13 cellular contexts compared by ENCODE assay signal in the genomic region with DNA sequence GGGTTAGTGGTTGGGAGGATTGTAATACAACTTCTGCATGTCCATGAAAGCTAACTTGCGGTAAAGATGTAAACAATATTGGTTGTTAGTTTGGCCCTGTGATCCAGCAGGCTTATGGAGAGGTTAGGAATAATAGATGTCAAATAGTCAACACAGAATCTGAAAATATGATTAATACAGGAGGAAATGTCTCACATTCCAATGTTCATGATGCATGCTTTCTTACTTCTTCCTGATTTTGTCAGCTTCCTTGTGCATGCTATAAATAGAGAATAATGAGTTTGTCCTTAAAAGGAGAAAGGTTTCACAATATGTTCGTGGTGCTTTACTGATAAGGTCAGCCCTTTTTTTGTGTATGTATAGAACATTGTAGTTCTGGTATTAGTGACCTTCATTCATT.
DNase-seq lines count a peak whose midpoint lies in the region; ATAC-seq, FAIRE-seq and TF ChIP-seq lines count a peak whose summit lies in the region.
"Had no signal": no experiment of that assay in that cellular context is flagged by ENCODE, and none has a peak within 500 bp of the region (broad histone marks: within the 10 kb centered on the region; RNA-seq: fewer than 3 reads in every experiment).

No MANE protein-coding gene starts in this region.

- H3K9me3 ChIP-seq in mammary epithelial cell (replicated peaks; ENCODE audit: insufficient read depth, low read length) = peaks cover 3% of the 10 kb centered on the region
- H3K9me3 ChIP-seq in CD8-positive, alpha-beta memory T cell (ENCODE audit: low read length) = no peaks in the 10 kb centered on the region
- H3K9me3 ChIP-seq: pancreas, upper lobe of left lung had no signal

- H2AFZ ChIP-seq in mammary epithelial cell (ENCODE audit: low read depth, low read length) = peak overlapping the region; percentile 64

- TF ChIP-seq POLR2A in GM12892 (IDR thresholded peaks at IDR 0.05; ENCODE audit: low read depth, low read length) = no peak

- FAIRE-seq in GM12892 (lab: Jason Lieb, UNC) = no peak
- FAIRE-seq: pancreas had no signal

- no peak overlapping the region for H3K4me3 Mint-ChIP-seq in CD8-positive, alpha-beta memory T cell

- peak; percentile 38 for DNase-seq in AG09309 (ENCODE audit: low read depth)
- peak; percentile 78 for DNase-seq in LHCN-M2 (ENCODE audit: low read depth)
- DNase-seq in mammary epithelial cell = peak; percentile 68
- peak; percentile 54 for DNase-seq in kidney glomerular epithelial cell (lab: John Stamatoyannopoulos, UW)
- no peak for DNase-seq in GM12892 (ENCODE audit: insufficient read length)
- no peak for DNase-seq in CD8-positive, alpha-beta memory T cell
- no peak for DNase-seq in nucleus accumbens (lab: John Stamatoyannopoulos, UW)
- DNase-seq: activated gamma-delta T cell, left colon, NCI-H2107, pancreas, upper lobe of left lung had no signal

- H3K9ac ChIP-seq in mammary epithelial cell (ENCODE audit: insufficient read depth, low read length) = no peak overlapping the region

- peaks cover 0 to 9% (median 5%) of the 10 kb centered on the region in 5 donors for H3K9me3 Mint-ChIP-seq in CD8-positive, alpha-beta memory T cell

- no peaks in the 10 kb centered on the region for H3K27me3 ChIP-seq in mammary epithelial cell (ENCODE audit: insufficient read depth, low read length)
- no peaks in the 10 kb centered on the region for H3K27me3 ChIP-seq in CD8-positive, alpha-beta memory T cell (ENCODE audit: insufficient read depth, low read length, poor library complexity, severe bottlenecking)
- H3K27me3 ChIP-seq: pancreas, upper lobe of left lung had no signal

- WGBS in mammary epithelial cell (ENCODE audit: low coverage, missing lambda C conversion rate) = 0% methylated on average over 2 of the region's 2 CpGs

- POLR2A ChIA-PET in CD8-positive, alpha-beta memory T cell (lab: Charles Lee) = no interaction called here

- H3K36me3 ChIP-seq in mammary epithelial cell (ENCODE audit: insufficient read depth, low read length) = no peaks in the 10 kb centered on the region
- no peaks in the 10 kb centered on the region for H3K36me3 ChIP-seq in CD8-positive, alpha-beta memory T cell (ENCODE audit: insufficient read depth, low read length)
- H3K36me3 ChIP-seq: pancreas, upper lobe of left lung had no signal

- H3K4me1 ChIP-seq in mammary epithelial cell (ENCODE audit: insufficient read depth, low read length) = peaks cover 15% of the 10 kb centered on the region
- H3K4me1 ChIP-seq in CD8-positive, alpha-beta memory T cell (ENCODE audit: insufficient read depth, low read length) = no peaks in the 10 kb centered on the region
- H3K4me1 ChIP-seq: pancreas had no signal

- TF ChIP-seq CTCF in AG09309 (IDR thresholded peaks at IDR 0.05; ENCODE audit: control insufficient read depth, insufficient read depth, low read depth, low read length, missing control alignments) = no peak
- TF ChIP-seq CTCF in mammary epithelial cell (conservative IDR thresholded peaks at IDR 0.05 in 1 of 2, IDR thresholded peaks at IDR 0.05 in 1 of 2; ENCODE audit: extremely low read depth in 1 of 2, insufficient read depth in 1 of 2, low read depth in 1 of 2, low read length in 2 of 2) = no peak

- CTCF ChIA-PET in mammary epithelial cell (lab: Charles Lee; ENCODE audit: low non-redundant PET) = interaction anchor here (0.6 kb wide), 1 partner anchor 235 kb away, joined by 3 read pairs; no protein-coding TSS in a partner anchor
- CTCF ChIA-PET in CD8-positive, alpha-beta memory T cell (lab: Charles Lee) = no interaction called here

- no peaks in the 10 kb centered on the region for H4K20me1 ChIP-seq in mammary epithelial cell (ENCODE audit: insufficient read depth, low read length)

- H3K27me3 Mint-ChIP-seq in CD8-positive, alpha-beta memory T cell = no peaks in the 10 kb centered on the region

- H3K27ac ChIP-seq in mammary epithelial cell (ENCODE audit: insufficient read depth, low read depth, low read length) = peak overlapping the region; percentile 33
- H3K27ac ChIP-seq in CD8-positive, alpha-beta memory T cell (ENCODE audit: low read depth, low read length) = no peak overlapping the region
- H3K27ac ChIP-seq: pancreas, upper lobe of left lung had no signal

- no peaks in the 10 kb centered on the region for H3K79me2 ChIP-seq in mammary epithelial cell (ENCODE audit: insufficient read depth, low read length)

- in situ Hi-C loops in mammary epithelial cell (cut with MboI; ENCODE audit: low sequenced_read_pairs in 2 of 2) = no loop called here

- no peak overlapping the region for H3K4me3 ChIP-seq in AG09309 (ENCODE audit: control insufficient read depth, low read depth, low read length)
- H3K4me3 ChIP-seq in mammary epithelial cell (replicated peaks in 1 of 3; ENCODE audit: insufficient read depth in 1 of 3, low read depth in 2 of 3, low read length in 3 of 3) = no peak overlapping the region
- no peak overlapping the region for H3K4me3 ChIP-seq in CD8-positive, alpha-beta memory T cell (ENCODE audit: low read length)
- H3K4me3 ChIP-seq: pancreas, upper lobe of left lung had no signal

- intact Hi-C loops in mammary epithelial cell (cut with micrococcal nuclease) = no loop called here

- dilution Hi-C loops in mammary epithelial cell (cut with HindIII; ENCODE audit: low sequenced_read_pairs) = no loop called here

- no TSS peak for BruUV-seq in mammary epithelial cell (replicated peaks; lab: Mats Ljungman, UMichigan)

- peak overlapping the region; percentile 55 for H3K4me2 ChIP-seq in mammary epithelial cell (ENCODE audit: insufficient read depth, low read depth, low read length)

- no peak for ATAC-seq in GM19328 (IDR thresholded peaks at IDR 0.05; ENCODE audit: unreplicated experiment)
- ATAC-seq: left colon had no signal

- H3K36me3 Mint-ChIP-seq in CD8-positive, alpha-beta memory T cell = no peaks in the 10 kb centered on the region

- H3K4me1 Mint-ChIP-seq in CD8-positive, alpha-beta memory T cell = no peaks in the 10 kb centered on the region

- no peak overlapping the region for H3K27ac Mint-ChIP-seq in CD8-positive, alpha-beta memory T cell

Comparison
In these comparisons a context has a peak if more than half of its experiments do, and no peak if none do; other contexts are left out.
1. DNase-seq: peak in AG09309 (single experiment), LHCN-M2 (single experiment), mammary epithelial cell (single experiment) and kidney glomerular epithelial cell (single experiment); none in GM12892 (single experiment), CD8-positive, alpha-beta memory T cell (0 of 5) and nucleus accumbens (0 of 56).